39 cellular contexts compared by ENCODE assay signal in the genomic region with DNA sequence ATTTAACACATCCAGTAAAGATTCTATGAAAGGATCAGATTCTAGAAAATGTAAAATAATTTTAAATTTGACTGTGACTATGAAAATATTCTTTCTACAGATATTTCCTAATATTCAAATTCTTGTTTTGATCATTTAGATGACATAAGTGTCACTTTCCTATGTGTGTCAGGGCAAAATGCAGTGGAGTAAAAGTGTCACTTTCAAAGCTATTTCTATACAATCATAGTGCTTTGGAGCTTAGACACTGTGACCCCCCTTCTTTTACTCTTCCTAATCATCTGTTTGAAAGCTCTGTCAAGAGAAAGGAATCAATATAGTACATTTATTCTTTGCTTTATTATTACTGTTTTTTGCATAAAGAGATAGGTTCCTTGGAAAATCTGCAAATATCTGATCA.
"Had no signal": no experiment of that assay in that cellular context is flagged by ENCODE, and none has a peak within 500 bp of the region (broad histone marks: within the 10 kb centered on the region; RNA-seq: fewer than 3 reads in every experiment).

No MANE protein-coding gene starts in this region.

- DNase-seq: activated effector memory CD4-positive, alpha-beta T cell treated with anti-CD3 and anti-CD28 coated beads, Interleukin-2, amount 50 U/mL, for 16 hours; activated effector memory CD4-positive, alpha-beta T cell treated with Interleukin-2 at 50 U/mL for 16 hours; activated gamma-delta T cell; activated gamma-delta T cell treated with Interleukin-2 at 50 U/mL for 16 hours; activated naive CD4-positive, alpha-beta T cell; activated naive CD4-positive, alpha-beta T cell treated with anti-CD3 and anti-CD28 coated beads for 36 hours; activated naive CD4-positive, alpha-beta T cell treated with anti-CD3 and anti-CD28 coated beads, Interleukin-2, amount 10 ng/mL, durations not matched to agents 7 days and 5 days; activated naive CD4-positive, alpha-beta T cell treated with anti-CD3 and anti-CD28 coated beads, Interleukin-2, amount 50 U/mL, for 16 hours; activated naive CD4-positive, alpha-beta T cell treated with Interleukin-2 at 50 U/mL for 16 hours; activated naive CD8-positive, alpha-beta T cell treated with anti-CD3 and anti-CD28 coated beads for 36 hours; activated naive CD8-positive, alpha-beta T cell treated with anti-CD3 and anti-CD28 coated beads, Interleukin-2, amount 10 ng/mL, durations not matched to agents 7 days and 5 days; activated naive CD8-positive, alpha-beta T cell treated with anti-CD3 and anti-CD28 coated beads, Interleukin-2, amount 50 U/mL, for 24 hours; activated T-cell treated with anti-CD3 and anti-CD28 coated beads, Interleukin-2, amount 50 U/mL, for 1 hour; activated T-cell treated with anti-CD3 and anti-CD28 coated beads, Interleukin-2, amount 50 U/mL, for 24 hours; activated T-cell treated with anti-CD3 and anti-CD28 coated beads, Interleukin-2, amount 50 U/mL, for 4 hours; activated T-cell treated with anti-CD3 and anti-CD28 coated beads, Interleukin-2, amount 50 U/mL, for 48 hours; activated T-cell treated with anti-CD3 and anti-CD28 coated beads, Interleukin-2, amount 50 U/mL, for 72 hours; adrenal gland; amniotic stem cell; amygdala; anterior cingulate cortex; aorta; body of pancreas; brain microvascular endothelial cell; caudate nucleus; central memory CD4-positive, alpha-beta T cell; cerebellar nuclear complex had no signal

- H3K36me3 Mint-ChIP-seq: activated naive CD4-positive, alpha-beta T cell treated with anti-CD3 and anti-CD28 coated beads, Interleukin-2, amount 10 ng/mL, durations not matched to agents 7 days and 5 days; activated naive CD4-positive, alpha-beta T cell treated with anti-CD3 and anti-CD28 coated beads, Interleukin-2, amount 50 U/mL, for 24 hours; activated naive CD4-positive, alpha-beta T cell treated with anti-CD3 and anti-CD28 coated beads, Interleukin-2, amount 50 U/mL, for 72 hours; activated naive CD8-positive, alpha-beta T cell; activated naive CD8-positive, alpha-beta T cell treated with anti-CD3 and anti-CD28 coated beads for 36 hours; activated naive CD8-positive, alpha-beta T cell treated with anti-CD3 and anti-CD28 coated beads, Interleukin-2, amount 10 ng/mL, durations not matched to agents 7 days and 5 days; brain had no signal

- H3K4me1 Mint-ChIP-seq: activated naive CD4-positive, alpha-beta T cell treated with anti-CD3 and anti-CD28 coated beads, Interleukin-2, amount 10 ng/mL, durations not matched to agents 7 days and 5 days; activated naive CD4-positive, alpha-beta T cell treated with anti-CD3 and anti-CD28 coated beads, Interleukin-2, amount 50 U/mL, for 24 hours; activated naive CD8-positive, alpha-beta T cell treated with anti-CD3 and anti-CD28 coated beads for 36 hours; activated naive CD8-positive, alpha-beta T cell treated with anti-CD3 and anti-CD28 coated beads, Interleukin-2, amount 10 ng/mL, durations not matched to agents 7 days and 5 days; activated naive CD8-positive, alpha-beta T cell treated with anti-CD3 and anti-CD28 coated beads, Interleukin-2, amount 50 U/mL, for 24 hours; activated T-helper 17 cell treated with anti-CD3 and anti-CD28 coated beads, Interleukin-2, amount 50 U/mL, for 72 hours; central memory CD8-positive, alpha-beta T cell had no signal

- H3K27ac Mint-ChIP-seq: activated naive CD4-positive, alpha-beta T cell treated with anti-CD3 and anti-CD28 coated beads for 36 hours; activated naive CD4-positive, alpha-beta T cell treated with anti-CD3 and anti-CD28 coated beads, Interleukin-2, amount 10 ng/mL, durations not matched to agents 7 days and 5 days; activated naive CD4-positive, alpha-beta T cell treated with anti-CD3 and anti-CD28 coated beads, Interleukin-2, amount 50 U/mL, for 24 hours; activated naive CD4-positive, alpha-beta T cell treated with anti-CD3 and anti-CD28 coated beads, Interleukin-2, amount 50 U/mL, for 72 hours; activated naive CD8-positive, alpha-beta T cell; activated naive CD8-positive, alpha-beta T cell treated with anti-CD3 and anti-CD28 coated beads for 36 hours; activated naive CD8-positive, alpha-beta T cell treated with anti-CD3 and anti-CD28 coated beads, Interleukin-2, amount 10 ng/mL, durations not matched to agents 7 days and 5 days; activated naive CD8-positive, alpha-beta T cell treated with anti-CD3 and anti-CD28 coated beads, Interleukin-2, amount 50 U/mL, for 24 hours; activated T-cell treated with anti-CD3 and anti-CD28 coated beads, Interleukin-2, amount 50 U/mL, for 24 hours; activated T-cell treated with anti-CD3 and anti-CD28 coated beads, Interleukin-2, amount 50 U/mL, for 72 hours; activated T-helper 1 cell treated with anti-CD3 and anti-CD28 coated beads, Interleukin-12 subunit alpha, Interleukin-12 subunit beta, Interleukin-2, Interleukin-4 antibody, amounts not matched to agents 30 ng/mL and 10 ng/mL and 1 ng/mL, durations not matched to agents 14 hours and 24 hours and 36 hours; activated T-helper 17 cell treated with anti-CD3 and anti-CD28 coated beads, Interleukin-2, amount 50 U/mL, for 72 hours; activated T-helper 2 cell treated with anti-CD3 and anti-CD28 coated beads, Interferon-gamma antibody, Interleukin-2, Interleukin-4, amounts not matched to agents 10 μg/mL and 5 μg/mL and 100 μg/mL, durations not matched to agents 14 hours and 24 hours and 36 hours; brain had no signal

- H3K36me3 ChIP-seq: adrenal gland, ascending aorta, brain microvascular endothelial cell, breast epithelium, cardiac muscle cell had no signal

- H3K27me3 ChIP-seq: adrenal gland, ascending aorta, body of pancreas, brain microvascular endothelial cell, breast epithelium, cardiac muscle cell had no signal

- H3K9me3 ChIP-seq: adrenal gland, ascending aorta, body of pancreas, breast epithelium had no signal

- FAIRE-seq: bronchial epithelial cell had no signal

- H3K27ac ChIP-seq: adrenal gland, ascending aorta, body of pancreas, brain microvascular endothelial cell, breast epithelium, cardiac muscle cell had no signal

- H3K4me3 Mint-ChIP-seq: activated naive CD4-positive, alpha-beta T cell treated with anti-CD3 and anti-CD28 coated beads for 36 hours; activated naive CD4-positive, alpha-beta T cell treated with anti-CD3 and anti-CD28 coated beads, Interleukin-2, amount 10 ng/mL, durations not matched to agents 7 days and 5 days; activated naive CD4-positive, alpha-beta T cell treated with anti-CD3 and anti-CD28 coated beads, Interleukin-2, amount 50 U/mL, for 24 hours; activated naive CD8-positive, alpha-beta T cell; activated naive CD8-positive, alpha-beta T cell treated with anti-CD3 and anti-CD28 coated beads for 36 hours; activated naive CD8-positive, alpha-beta T cell treated with anti-CD3 and anti-CD28 coated beads, Interleukin-2, amount 10 ng/mL, durations not matched to agents 7 days and 5 days; activated naive CD8-positive, alpha-beta T cell treated with anti-CD3 and anti-CD28 coated beads, Interleukin-2, amount 50 U/mL, for 24 hours; activated T-cell treated with anti-CD3 and anti-CD28 coated beads, Interleukin-2, amount 50 U/mL, for 24 hours; activated T-cell treated with anti-CD3 and anti-CD28 coated beads, Interleukin-2, amount 50 U/mL, for 4 hours; activated T-cell treated with anti-CD3 and anti-CD28 coated beads, Interleukin-2, amount 50 U/mL, for 72 hours; activated T-helper 1 cell treated with anti-CD3 and anti-CD28 coated beads, Interleukin-12 subunit alpha, Interleukin-12 subunit beta, Interleukin-2, Interleukin-4 antibody, amounts not matched to agents 30 ng/mL and 10 ng/mL and 1 ng/mL, durations not matched to agents 14 hours and 24 hours and 36 hours; activated T-helper 17 cell treated with anti-CD3 and anti-CD28 coated beads, Interleukin-2, amount 50 U/mL, for 72 hours; brain; central memory CD8-positive, alpha-beta T cell had no signal

- H3K4me1 ChIP-seq: adrenal gland, ascending aorta, body of pancreas, breast epithelium had no signal

- H3K27me3 Mint-ChIP-seq: activated naive CD4-positive, alpha-beta T cell treated with anti-CD3 and anti-CD28 coated beads, Interleukin-2, amount 50 U/mL, for 24 hours; activated naive CD8-positive, alpha-beta T cell; activated naive CD8-positive, alpha-beta T cell treated with anti-CD3 and anti-CD28 coated beads, Interleukin-2, amount 10 ng/mL, durations not matched to agents 7 days and 5 days; central memory CD8-positive, alpha-beta T cell had no signal

- H3K9me3 Mint-ChIP-seq: activated naive CD4-positive, alpha-beta T cell treated with anti-CD3 and anti-CD28 coated beads for 36 hours; activated naive CD4-positive, alpha-beta T cell treated with anti-CD3 and anti-CD28 coated beads, Interleukin-2, amount 10 ng/mL, durations not matched to agents 7 days and 5 days; activated naive CD4-positive, alpha-beta T cell treated with anti-CD3 and anti-CD28 coated beads, Interleukin-2, amount 50 U/mL, for 24 hours; activated naive CD4-positive, alpha-beta T cell treated with anti-CD3 and anti-CD28 coated beads, Interleukin-2, amount 50 U/mL, for 72 hours; activated naive CD8-positive, alpha-beta T cell treated with anti-CD3 and anti-CD28 coated beads for 36 hours; activated naive CD8-positive, alpha-beta T cell treated with anti-CD3 and anti-CD28 coated beads, Interleukin-2, amount 10 ng/mL, durations not matched to agents 7 days and 5 days; activated naive CD8-positive, alpha-beta T cell treated with anti-CD3 and anti-CD28 coated beads, Interleukin-2, amount 50 U/mL, for 24 hours; activated T-cell treated with anti-CD3 and anti-CD28 coated beads, Interleukin-2, amount 50 U/mL, for 24 hours; activated T-cell treated with anti-CD3 and anti-CD28 coated beads, Interleukin-2, amount 50 U/mL, for 4 hours; activated T-cell treated with anti-CD3 and anti-CD28 coated beads, Interleukin-2, amount 50 U/mL, for 72 hours; activated T-helper 1 cell treated with anti-CD3 and anti-CD28 coated beads, Interleukin-12 subunit alpha, Interleukin-12 subunit beta, Interleukin-2, Interleukin-4 antibody, amounts not matched to agents 30 ng/mL and 10 ng/mL and 1 ng/mL, durations not matched to agents 14 hours and 24 hours and 36 hours; activated T-helper 17 cell treated with anti-CD3 and anti-CD28 coated beads, Interleukin-2, amount 50 U/mL, for 72 hours; activated T-helper 2 cell treated with anti-CD3 and anti-CD28 coated beads, Interferon-gamma antibody, Interleukin-2, Interleukin-4, amounts not matched to agents 10 μg/mL and 5 μg/mL and 100 μg/mL, durations not matched to agents 14 hours and 24 hours and 36 hours; brain; central memory CD8-positive, alpha-beta T cell had no signal

- H3K4me3 ChIP-seq: adrenal gland, ascending aorta, body of pancreas, breast epithelium, cardiac muscle cell had no signal
